In the genomic region with DNA sequence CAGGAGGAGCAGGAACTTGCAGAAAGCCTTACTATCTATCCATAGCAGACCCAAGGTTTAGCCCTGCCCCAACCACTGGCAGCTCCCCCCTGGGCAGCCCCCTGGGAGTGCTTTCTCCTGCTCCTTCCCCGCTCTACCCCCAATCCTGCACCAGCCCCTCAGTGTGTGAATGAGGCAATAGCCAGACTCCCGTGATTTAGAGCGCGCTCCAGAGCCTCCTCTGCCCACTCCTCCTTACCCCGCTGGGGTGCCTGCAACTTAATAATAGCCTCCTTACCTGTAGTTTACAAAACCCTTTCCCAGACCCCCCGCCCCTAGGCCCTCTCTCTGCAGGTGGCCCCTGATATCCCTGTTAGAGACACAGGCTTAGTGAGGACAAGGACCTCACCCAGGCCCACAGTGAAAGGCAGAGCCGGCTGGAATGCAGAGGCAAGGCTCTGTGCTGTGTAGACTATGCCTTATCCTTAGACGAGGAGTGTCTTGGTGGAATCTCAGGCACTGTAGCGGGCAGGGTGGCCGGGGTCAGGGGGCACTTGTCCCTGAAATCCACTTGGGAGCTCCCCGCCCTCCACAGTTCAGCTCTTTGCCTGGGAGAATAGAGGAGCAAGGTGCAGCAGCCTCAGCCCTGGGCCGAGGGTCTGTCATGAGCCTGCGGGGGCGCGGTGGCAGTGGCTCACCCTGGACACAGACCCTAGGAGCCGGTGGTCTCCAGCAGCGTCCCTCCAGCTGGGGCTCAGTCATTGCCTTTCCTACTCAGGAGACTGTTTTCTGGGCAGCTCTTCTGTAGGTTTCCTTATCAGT, we compare ENCODE assay signal across 22 cellular contexts. TPM values are rescaled to one million over a fixed set of nuclear protein-coding genes. Genes with fewer than 3 reads are reported as not detected.
DNase-seq lines count a peak whose midpoint lies in the region; ATAC-seq, FAIRE-seq and TF ChIP-seq lines count a peak whose summit lies in the region.
"Had no signal": no experiment of that assay in that cellular context is flagged by ENCODE, and none has a peak within 500 bp of the region (broad histone marks: within the 10 kb centered on the region; RNA-seq: fewer than 3 reads in every experiment).

No MANE protein-coding gene starts in this region.

- ATAC-seq in activated T-helper 17 cell treated with anti-CD3 and anti-CD28 coated beads, Interleukin-2, amount 50 U/mL, for 72 hours (replicated peaks), result no peak
- ATAC-seq in naive thymus-derived CD8-positive, alpha-beta T cell, result no peak
- no peak for ATAC-seq in HG03520 (IDR thresholded peaks at IDR 0.05; ENCODE audit: unreplicated experiment)

- H3K27me3 Mint-ChIP-seq in activated T-helper 17 cell treated with anti-CD3 and anti-CD28 coated beads, Interleukin-2, amount 50 U/mL, for 72 hours, result no peaks in the 10 kb centered on the region
- no peaks in the 10 kb centered on the region for H3K27me3 Mint-ChIP-seq in naive thymus-derived CD8-positive, alpha-beta T cell

- peak overlapping the region in 3 of 11 experiments; percentile 26 to 77 (median 67); a peak in 4 of 22 replicates for H3K9ac ChIP-seq in BLaER1 treated with 17β-estradiol and CSF1 and Interleukin-3, amounts not matched to agents 10 nM and 100 nM

- peak overlapping the region in 10 of 11 experiments; percentile 77 to 100 (median 98); a peak in 19 of 22 replicates for H3K4me2 ChIP-seq in BLaER1 treated with 17β-estradiol and CSF1 and Interleukin-3, amounts not matched to agents 10 nM and 100 nM

- peaks cover 44% of the 10 kb centered on the region for H3K36me3 Mint-ChIP-seq in activated T-helper 17 cell treated with anti-CD3 and anti-CD28 coated beads, Interleukin-2, amount 50 U/mL, for 72 hours (ENCODE audit: low read depth)
- H3K36me3 Mint-ChIP-seq in naive thymus-derived CD8-positive, alpha-beta T cell, result peaks cover 4 to 20% (median 10%) of the 10 kb centered on the region in 3 donors

- peaks cover 63 to 100% (median 94%) of the 10 kb centered on the region in 10 experiments for H3K4me1 ChIP-seq in BLaER1 treated with 17β-estradiol and CSF1 and Interleukin-3, amounts not matched to agents 10 nM and 100 nM

- peak overlapping the region; percentile 98 for H3K4me3 Mint-ChIP-seq in activated T-helper 17 cell treated with anti-CD3 and anti-CD28 coated beads, Interleukin-2, amount 50 U/mL, for 72 hours
- peak overlapping the region; percentile 25 to 98 (median 76) for H3K4me3 Mint-ChIP-seq in naive thymus-derived CD8-positive, alpha-beta T cell
- H3K4me3 Mint-ChIP-seq: nephron had no signal

- no peak for FAIRE-seq in GM12892 (lab: Jason Lieb, UNC)
- FAIRE-seq: RCC 7860 had no signal

- TF ChIP-seq CTCF in GM20000 (IDR thresholded peaks at IDR 0.05; ENCODE audit: extremely low read depth, missing control alignments), result no peak

- POLR2A ChIA-PET in naive thymus-derived CD8-positive, alpha-beta T cell (lab: Charles Lee), result interaction anchor here (0.9 to 31.8 kb wide), 17 partner anchors 9 to 140 kb away, joined by 3 to 2390 read pairs (median 9); a partner anchor contains a TSS

- peaks cover 0 to 64% (median under 1%) of the 10 kb centered on the region in 11 experiments; a peak in 10 of 22 replicates for H4K20me1 ChIP-seq in BLaER1 treated with 17β-estradiol and CSF1 and Interleukin-3, amounts not matched to agents 10 nM and 100 nM

- no peaks in the 10 kb centered on the region for H3K9me3 ChIP-seq in BLaER1 treated with 17β-estradiol and CSF1 and Interleukin-3, amounts not matched to agents 10 nM and 100 nM (replicated peaks in 1 of 11)
- H3K9me3 ChIP-seq: BE2C had no signal

- DNase-seq in GM12892 (ENCODE audit: insufficient read length) (no peak), NCI-H526 (lab: John Stamatoyannopoulos, UW) (no peak), GM20000 (ENCODE audit: low spot score) (no peak)
- DNase-seq in naive thymus-derived CD8-positive, alpha-beta T cell, result no peak
- DNase-seq in activated CD4-positive, alpha-beta T cell treated with anti-CD3 and anti-CD28 coated beads, Interleukin-2, amount 50 U/mL, for 48 hours, result no peak
- DNase-seq: activated CD4-positive, CD25-positive, alpha-beta regulatory T cell; activated T-cell treated with anti-CD3 and anti-CD28 coated beads for 4 hours; aorta; BE2C; DMS79; H7; MV-4-11; NCI-H2081 treated with DMSO at 0.1 percent for 48 hours; NCI-H774; stimulated activated CD4-positive, alpha-beta T cell treated with anti-CD3 and anti-CD28 coated beads, Interleukin-15, amount 100 ng/mL, for 24 hours had no signal

- peak overlapping the region; percentile 70 for H3K27ac Mint-ChIP-seq in activated T-helper 17 cell treated with anti-CD3 and anti-CD28 coated beads, Interleukin-2, amount 50 U/mL, for 72 hours
- peak overlapping the region; percentile 79 to 98 (median 90) for H3K27ac Mint-ChIP-seq in naive thymus-derived CD8-positive, alpha-beta T cell
- H3K27ac Mint-ChIP-seq: nephron had no signal

- H3K27me3 ChIP-seq in BLaER1 treated with 17β-estradiol and CSF1 and Interleukin-3, amounts not matched to agents 10 nM and 100 nM, result peaks cover 16 to 32% (median 29%) of the 10 kb centered on the region in 11 experiments
- H3K27me3 ChIP-seq: BE2C had no signal

- peaks cover 0 to under 1% (median 0%) of the 10 kb centered on the region in 11 experiments; a peak in 1 of 22 replicates for H3K36me3 ChIP-seq in BLaER1 treated with 17β-estradiol and CSF1 and Interleukin-3, amounts not matched to agents 10 nM and 100 nM
- H3K36me3 ChIP-seq: BE2C had no signal

- peak overlapping the region in 1 of 11 experiments; percentile 87; a peak in 1 of 22 replicates for H3K27ac ChIP-seq in BLaER1 treated with 17β-estradiol and CSF1 and Interleukin-3, amounts not matched to agents 10 nM and 100 nM
- H3K27ac ChIP-seq: coronary artery had no signal

- H3K9me3 Mint-ChIP-seq in activated T-helper 17 cell treated with anti-CD3 and anti-CD28 coated beads, Interleukin-2, amount 50 U/mL, for 72 hours, result no peaks in the 10 kb centered on the region
- no peaks in the 10 kb centered on the region for H3K9me3 Mint-ChIP-seq in naive thymus-derived CD8-positive, alpha-beta T cell
- H3K9me3 Mint-ChIP-seq: nephron had no signal

- H3K4me1 Mint-ChIP-seq in activated T-helper 17 cell treated with anti-CD3 and anti-CD28 coated beads, Interleukin-2, amount 50 U/mL, for 72 hours, result peaks cover 46% of the 10 kb centered on the region
- H3K4me1 Mint-ChIP-seq in naive thymus-derived CD8-positive, alpha-beta T cell, result peaks cover 45 to 92% (median 86%) of the 10 kb centered on the region in 4 donors

- peak; percentile 31; the same call in 1 of the 2 replicates for TF ChIP-seq POLR2A in GM12892 (IDR thresholded peaks at IDR 0.05; ENCODE audit: low read depth, low read length)

- H3K4me3 ChIP-seq in BLaER1 treated with 17β-estradiol and CSF1 and Interleukin-3, amounts not matched to agents 10 nM and 100 nM, result no peak overlapping the region
- H3K4me3 ChIP-seq: coronary artery, lung had no signal

RNA-seq across cellular contexts. Expression of a gene that starts 4.3 kb away (rescaled TPM):
- polyA plus RNA-seq in GM12892 (2012; ENCODE audit: missing spikeins), result 0.28 TPM
- total RNA-seq in activated T-helper 17 cell treated with anti-CD3 and anti-CD28 coated beads, Interleukin-2, amount 50 U/mL, for 72 hours, result 10 to 100 TPM in 1 of 2 donors, 1 to 10 TPM in 1; 2.0 to 10.6 TPM
- total RNA-seq in naive thymus-derived CD8-positive, alpha-beta T cell, result 10 to 100 TPM; 18.5 to 21.2 TPM
- polyA plus RNA-seq in naive thymus-derived CD8-positive, alpha-beta T cell, result 1 to 10 TPM; 2.2 to 3.7 (median 2.3) TPM

RNA-seq across cellular contexts. Expression of a gene that starts 7.3 kb away (rescaled TPM):
- 17.3 TPM for polyA plus RNA-seq in GM12892 (2012; ENCODE audit: missing spikeins)
- total RNA-seq in activated T-helper 17 cell treated with anti-CD3 and anti-CD28 coated beads, Interleukin-2, amount 50 U/mL, for 72 hours, result 100 to 1,000 TPM; 155 to 197 TPM
- total RNA-seq in naive thymus-derived CD8-positive, alpha-beta T cell, result 100 to 1,000 TPM; 403 to 419 TPM
- polyA plus RNA-seq in naive thymus-derived CD8-positive, alpha-beta T cell, result 100 to 1,000 TPM; 231 to 307 (median 251) TPM

RNA-seq across cellular contexts. Expression of a gene that starts 9.5 kb away (rescaled TPM):
- polyA plus RNA-seq in GM12892 (2012; ENCODE audit: missing spikeins), result 152 TPM
- 100 to 1,000 TPM; 220 to 322 TPM for total RNA-seq in activated T-helper 17 cell treated with anti-CD3 and anti-CD28 coated beads, Interleukin-2, amount 50 U/mL, for 72 hours
- 100 to 1,000 TPM; 141 to 146 TPM for total RNA-seq in naive thymus-derived CD8-positive, alpha-beta T cell
- 100 to 1,000 TPM; 357 to 518 (median 403) TPM for polyA plus RNA-seq in naive thymus-derived CD8-positive, alpha-beta T cell

RNA-seq across cellular contexts. Expression of a gene that starts 17.1 kb away (rescaled TPM):
- polyA plus RNA-seq in GM12892 (2012; ENCODE audit: missing spikeins), result 37.8 TPM
- total RNA-seq in activated T-helper 17 cell treated with anti-CD3 and anti-CD28 coated beads, Interleukin-2, amount 50 U/mL, for 72 hours, result 10 to 100 TPM; 62.3 to 63.0 TPM
- 10 to 100 TPM; 80.9 to 82.8 TPM for total RNA-seq in naive thymus-derived CD8-positive, alpha-beta T cell
- polyA plus RNA-seq in naive thymus-derived CD8-positive, alpha-beta T cell, result 10 to 100 TPM; 41.9 to 45.9 (median 43.2) TPM

RNA-seq across cellular contexts. Expression of a gene that starts 19.4 kb away (rescaled TPM):
- polyA plus RNA-seq in GM12892 (2012; ENCODE audit: missing spikeins), result 15.3 TPM
- total RNA-seq in activated T-helper 17 cell treated with anti-CD3 and anti-CD28 coated beads, Interleukin-2, amount 50 U/mL, for 72 hours, result 10 to 100 TPM; 32.0 to 37.5 TPM
- total RNA-seq in naive thymus-derived CD8-positive, alpha-beta T cell, result 10 to 100 TPM; 47.3 to 58.1 TPM
- 1 to 10 TPM; 6.5 to 9.4 (median 6.6) TPM for polyA plus RNA-seq in naive thymus-derived CD8-positive, alpha-beta T cell
